Comparison of ENCODE assay signal across 4 cellular contexts in genomic region chr17:71682174-71682494, GRCh38.
"Had no signal": no experiment of that assay in that cellular context is flagged by ENCODE, and none has a peak within 500 bp of the region (broad histone marks: within the 10 kb centered on the region; RNA-seq: fewer than 3 reads in every experiment).

No MANE protein-coding gene starts in this region.

- ATAC-seq: GM23338 had no signal

- H3K4me3 ChIP-seq: GM23338 had no signal

- H3K4me2 ChIP-seq: GM23338 had no signal

- DNase-seq: H9, HCEC 1CT, KBM-7 had no signal

- H2AFZ ChIP-seq: GM23338 had no signal
